Comparison of ENCODE assay signal across 16 cellular contexts in the genomic region with DNA sequence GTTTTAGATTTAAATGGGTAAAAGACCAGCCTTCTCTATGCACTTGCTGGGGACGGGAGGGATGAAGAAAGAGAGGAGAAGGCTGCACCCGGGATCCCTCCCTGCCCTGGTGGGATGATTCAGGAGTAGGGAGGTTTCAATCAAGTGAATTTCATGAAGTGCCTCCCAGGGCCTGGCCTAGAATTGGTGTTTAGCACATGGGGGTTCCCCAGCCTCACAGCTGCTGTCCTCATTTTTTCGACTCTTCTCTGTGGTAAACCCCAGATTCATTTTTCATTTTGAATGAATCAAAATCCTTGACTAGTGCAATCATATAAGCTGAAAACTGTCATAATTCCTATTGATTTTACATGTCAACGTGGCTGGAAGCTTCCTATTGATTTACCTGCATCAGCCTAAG.
DNase-seq lines count a peak whose midpoint lies in the region; ATAC-seq, FAIRE-seq and TF ChIP-seq lines count a peak whose summit lies in the region.
"Had no signal": no experiment of that assay in that cellular context is flagged by ENCODE, and none has a peak within 500 bp of the region (broad histone marks: within the 10 kb centered on the region; RNA-seq: fewer than 3 reads in every experiment).

No MANE protein-coding gene starts in this region.

- FAIRE-seq in GM12892 (lab: Jason Lieb, UNC) = no peak
- FAIRE-seq: A204.1 had no signal

- ATAC-seq in HG02763 (IDR thresholded peaks at IDR 0.05; ENCODE audit: unreplicated experiment) = peak; percentile 26
- ATAC-seq: HCT116, left ventricle myocardium superior had no signal

- peak; percentile 42 to 66 for DNase-seq in activated CD4-positive, alpha-beta T cell treated with anti-CD3 and anti-CD28 coated beads, Interleukin-2, amount 50 U/mL, for 48 hours
- DNase-seq in activated CD4-positive, alpha-beta T cell treated with anti-CD3 and anti-CD28 coated beads for 4 hours = no peak
- peak; percentile 45 to 59 for DNase-seq in activated T-cell treated with anti-CD3 and anti-CD28 coated beads, Interleukin-2, amount 50 U/mL, for 48 hours
- DNase-seq in stimulated activated CD4-positive, alpha-beta T cell treated with anti-CD3 and anti-CD28 coated beads, Interleukin-4, amount 100 ng/mL, for 24 hours = peak; percentile 45
- DNase-seq in activated gamma-delta T cell (lab: John Stamatoyannopoulos, UW) (no peak), NCI-H1105 (lab: John Stamatoyannopoulos, UW) (no peak), GM12892 (ENCODE audit: insufficient read length) (no peak)
- DNase-seq: Caco-2, hypothalamus, left ventricle myocardium superior, NCI-H2081 treated with DMSO at 0.1 percent for 48 hours, sigmoid colon, upper lobe of left lung had no signal

- no peak for TF ChIP-seq POLR2A in GM12892 (IDR thresholded peaks at IDR 0.05; ENCODE audit: low read depth, low read length)

Comparison
In these comparisons a context has a peak if more than half of its experiments do, and no peak if none do; other contexts are left out.
1. DNase-seq: peak in activated CD4-positive, alpha-beta T cell treated with anti-CD3 and anti-CD28 coated beads, Interleukin-2, amount 50 U/mL, for 48 hours (2 of 2), activated T-cell treated with anti-CD3 and anti-CD28 coated beads, Interleukin-2, amount 50 U/mL, for 48 hours (2 of 2) and stimulated activated CD4-positive, alpha-beta T cell treated with anti-CD3 and anti-CD28 coated beads, Interleukin-4, amount 100 ng/mL, for 24 hours (single experiment); none in activated CD4-positive, alpha-beta T cell treated with anti-CD3 and anti-CD28 coated beads for 4 hours (0 of 2), activated gamma-delta T cell (single experiment), NCI-H1105 (single experiment) and GM12892 (single experiment).